In genomic region chr5:140039561-140039960, GRCh38 we compare ENCODE assay signal across 13 cellular contexts. TPM values are rescaled to one million over a fixed set of nuclear protein-coding genes. Genes with fewer than 3 reads are reported as not detected.
DNase-seq lines count a peak whose midpoint lies in the region; ATAC-seq and TF ChIP-seq lines count a peak whose summit lies in the region.
"Had no signal": no experiment of that assay in that cellular context is flagged by ENCODE, and none has a peak within 500 bp of the region (broad histone marks: within the 10 kb centered on the region; RNA-seq: fewer than 3 reads in every experiment).

No MANE protein-coding gene starts in this region.

- TF ChIP-seq CTCF in GM13976 (IDR thresholded peaks at IDR 0.05; ENCODE audit: borderline replicate concordance, control extremely low read depth, extremely low read depth, insufficient read depth, missing control alignments) (no peak), KMS-11 (conservative IDR thresholded peaks at IDR 0.05; ENCODE audit: low read depth, low read length) (no peak), endodermal cell (conservative IDR thresholded peaks at IDR 0.05) (no peak), sigmoid colon (IDR thresholded peaks at IDR 0.05) (no peak)

- H2AFZ ChIP-seq in KMS-11 (ENCODE audit: low read depth): no peak overlapping the region

- H3K36me3 Mint-ChIP-seq in endodermal cell (ENCODE audit: low read depth): peaks cover 5% of the 10 kb centered on the region

- TF ChIP-seq EP300 in sigmoid colon (IDR thresholded peaks at IDR 0.05): no peak

- H3K4me3 ChIP-seq in KMS-11 (IDR thresholded peaks at IDR 0.05; ENCODE audit: insufficient read depth, low read depth, low read length): no peak overlapping the region
- peak overlapping the region; percentile 31 for H3K4me3 ChIP-seq in endodermal cell (ENCODE audit: low read length)
- no peak overlapping the region for H3K4me3 ChIP-seq in sigmoid colon
- no peak overlapping the region for H3K4me3 ChIP-seq in MG63

- H3K36me3 ChIP-seq in KMS-11 (ENCODE audit: insufficient read depth): no peaks in the 10 kb centered on the region
- no peaks in the 10 kb centered on the region for H3K36me3 ChIP-seq in endodermal cell (ENCODE audit: control insufficient read depth, insufficient read depth, low read length)
- no peaks in the 10 kb centered on the region for H3K36me3 ChIP-seq in sigmoid colon
- no peaks in the 10 kb centered on the region for H3K36me3 ChIP-seq in MG63

- no peak for TF ChIP-seq POLR2A in sigmoid colon (IDR thresholded peaks at IDR 0.05)

- peaks cover 7% of the 10 kb centered on the region for H3K9me3 Mint-ChIP-seq in endodermal cell

- peak overlapping the region; percentile 84 for H3K27ac ChIP-seq in KMS-11
- no peak overlapping the region for H3K27ac ChIP-seq in endodermal cell (ENCODE audit: low read depth, low read length)
- H3K27ac ChIP-seq in sigmoid colon: peak overlapping the region; percentile 79 to 88 (median 82)

- no peaks in the 10 kb centered on the region for H4K20me1 ChIP-seq in KMS-11 (ENCODE audit: insufficient read depth)

- H3K4me1 ChIP-seq in KMS-11 (ENCODE audit: low read depth, poor library complexity, severe bottlenecking): peaks cover 57% of the 10 kb centered on the region
- H3K4me1 ChIP-seq in endodermal cell (ENCODE audit: control insufficient read depth, insufficient read depth, low read length): peaks cover 13% of the 10 kb centered on the region
- peaks cover 0 to 65% (median 28%) of the 10 kb centered on the region in 4 donors for H3K4me1 ChIP-seq in sigmoid colon

- H3K4me3 Mint-ChIP-seq in endodermal cell: peak overlapping the region; percentile 32

- DNase-seq in GM13976 (ENCODE audit: low spot score) (peak; percentile 34), endodermal cell (no peak), sigmoid colon (no peak), MG63 (no peak), NCI-H2107 (lab: John Stamatoyannopoulos, UW) (no peak), NCI-H1417 treated with DMSO at 0.1 percent for 48 hours (lab: John Stamatoyannopoulos, UW) (no peak)
- DNase-seq: activated T-cell treated with anti-CD3 and anti-CD28 coated beads for 4 hours, COR-L47, NCI-H187, PC-3, small intestine had no signal

- no peak for ATAC-seq in HG02970 (IDR thresholded peaks at IDR 0.05; ENCODE audit: low FRiP score, unreplicated experiment)
- ATAC-seq: PC-3 had no signal

- peak overlapping the region; percentile 15 for H3K27ac Mint-ChIP-seq in endodermal cell

- peaks cover 57% of the 10 kb centered on the region for H3K27me3 Mint-ChIP-seq in endodermal cell (ENCODE audit: insufficient read depth)

- H3K9ac ChIP-seq in KMS-11 (peak overlapping the region; percentile 70; the same call in 1 of the 2 replicates), endodermal cell (ENCODE audit: extremely low read depth, low read length, poor library complexity, severe bottlenecking) (no peak overlapping the region)

- H3K27me3 ChIP-seq in KMS-11 (ENCODE audit: insufficient read depth, low read depth) (no peaks in the 10 kb centered on the region), endodermal cell (ENCODE audit: control insufficient read depth, insufficient read depth, low read length, poor library complexity, severe bottlenecking) (peaks cover 33% of the 10 kb centered on the region), sigmoid colon (no peaks in the 10 kb centered on the region), MG63 (no peaks in the 10 kb centered on the region)

- in situ Hi-C loops in GM13976 (cut with MboI; ENCODE audit: low sequenced_read_pairs, unreplicated experiment): no loop called here

- intact Hi-C loops in sigmoid colon (cut with DNase I): no loop called here

- H3K9me3 ChIP-seq in endodermal cell (ENCODE audit: control insufficient read depth, low read length) (no peaks in the 10 kb centered on the region), sigmoid colon (no peaks in the 10 kb centered on the region), MG63 (no peaks in the 10 kb centered on the region; the same call in 1 of the 2 replicates)

- peaks cover 60% of the 10 kb centered on the region for H3K79me2 ChIP-seq in KMS-11 (ENCODE audit: insufficient read depth, low read depth)

- WGBS in endodermal cell (ENCODE audit: insufficient coverage in 1 of 2, insufficient read length in 1 of 2), 2 experiments: 48 to 70% methylated on average over 3 to 4 of the region's 4 CpGs
- WGBS in sigmoid colon, 2 donors: 35 to 53% methylated on average over 4 of the region's 4 CpGs

- peaks cover 52% of the 10 kb centered on the region for H3K4me1 Mint-ChIP-seq in endodermal cell

- H3K4me2 ChIP-seq in KMS-11: peak overlapping the region; percentile 93

RNA-seq across cellular contexts. Expression of gene NRG2, which starts 3.5 kb away (rescaled TPM):
- 10 to 100 TPM; 10.8 to 12.5 TPM for total RNA-seq in endodermal cell
- polyA plus RNA-seq in endodermal cell (2013, experiment 1 of 2): 1.6 TPM
- 1.1 TPM for polyA plus RNA-seq in endodermal cell (2013, experiment 2 of 2)
- 10 to 100 TPM in 1 of 4 donors, 1 to 10 TPM in 3; 3.4 to 11.9 (median 5.6) TPM for total RNA-seq in sigmoid colon
- polyA plus RNA-seq in sigmoid colon: under 1 TPM in 1 of 3 donors, not detected in 2; 0.80 TPM
- 0.94 and 2.8 TPM in 2 replicates for total RNA-seq in MG63 (2014; rRNA removed; shearing (Covaris generic); ENCODE audit: low replicate concordance)
